Comparison of ENCODE assay signal across 1 cellular context in genomic region chr5:141511771-141512325, GRCh38.
TF ChIP-seq lines count a peak whose summit lies in the region.

No MANE protein-coding gene starts in this region.

TF ChIP-seq in GM23338, 12 proteins besides CTCF, POLR2A, EP300 and RAD21 (continued from another document):
- TF ChIP-seq ZNF462 (CRISPR knock-in tag; IDR thresholded peaks at IDR 0.05) (no peak), ZNF331 (CRISPR knock-in tag; IDR thresholded peaks at IDR 0.05; ENCODE audit: low read depth) (no peak), EZH2 (IDR thresholded peaks at IDR 0.05; ENCODE audit: low read depth, unreplicated experiment) (no peak), POLR2AphosphoS5 (IDR thresholded peaks at IDR 0.05; ENCODE audit: low read depth) (no peak), EZH2phosphoT487 (IDR thresholded peaks at IDR 0.05; ENCODE audit: unreplicated experiment) (no peak), ZNF114 (CRISPR knock-in tag; IDR thresholded peaks at IDR 0.05) (no peak)
- TF ChIP-seq, protein P1, sequence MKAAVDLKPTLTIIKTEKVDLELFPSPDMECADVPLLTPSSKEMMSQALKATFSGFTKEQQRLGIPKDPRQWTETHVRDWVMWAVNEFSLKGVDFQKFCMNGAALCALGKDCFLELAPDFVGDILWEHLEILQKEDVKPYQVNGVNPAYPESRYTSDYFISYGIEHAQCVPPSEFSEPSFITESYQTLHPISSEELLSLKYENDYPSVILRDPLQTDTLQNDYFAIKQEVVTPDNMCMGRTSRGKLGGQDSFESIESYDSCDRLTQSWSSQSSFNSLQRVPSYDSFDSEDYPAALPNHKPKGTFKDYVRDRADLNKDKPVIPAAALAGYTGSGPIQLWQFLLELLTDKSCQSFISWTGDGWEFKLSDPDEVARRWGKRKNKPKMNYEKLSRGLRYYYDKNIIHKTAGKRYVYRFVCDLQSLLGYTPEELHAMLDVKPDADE (IDR thresholded peaks at IDR 0.05): no peak
